In the genomic region with DNA sequence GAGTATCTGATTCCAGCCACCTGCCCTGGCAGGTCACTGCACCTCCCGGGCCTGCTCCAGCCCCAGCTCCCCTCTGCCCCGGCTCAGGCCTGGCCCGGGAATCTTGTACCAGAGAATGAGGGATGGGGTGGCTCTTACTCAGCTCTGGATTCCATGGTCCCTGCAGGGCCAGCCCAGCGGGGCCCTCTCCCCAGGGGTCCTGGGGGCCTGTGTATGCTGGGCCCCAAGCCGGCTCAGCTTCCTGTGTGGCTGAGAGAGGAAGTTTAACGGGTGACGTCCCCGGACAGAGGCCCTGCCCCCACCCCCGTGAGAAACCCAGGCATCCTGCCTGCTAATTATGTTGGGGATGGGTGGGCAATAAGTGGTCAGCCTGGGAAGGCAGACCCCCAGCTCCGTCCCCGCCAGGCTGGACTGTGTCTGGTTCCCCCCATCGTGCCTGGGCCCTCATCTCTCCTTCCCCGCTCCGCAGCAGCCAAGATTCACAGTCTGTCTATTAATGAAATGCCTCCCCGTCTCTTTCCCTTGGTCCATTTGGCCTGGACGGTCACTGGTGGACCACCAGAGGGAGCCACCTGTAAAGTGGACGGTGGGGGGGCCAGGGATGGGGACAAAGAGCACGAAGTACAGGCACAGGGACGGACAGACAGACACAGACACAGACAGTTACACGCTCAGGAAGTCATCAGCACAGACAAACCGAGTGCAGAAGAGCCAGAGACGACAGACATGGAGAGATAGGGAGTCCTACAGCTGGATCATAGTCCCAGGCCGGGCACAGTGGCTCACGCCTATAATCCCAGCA, we compare ENCODE assay signal across 8 cellular contexts. TPM values are rescaled to one million over a fixed set of nuclear protein-coding genes. Genes with fewer than 3 reads are reported as not detected.
DNase-seq lines count a peak whose midpoint lies in the region; ATAC-seq and TF ChIP-seq lines count a peak whose summit lies in the region.

A gene with protein sequence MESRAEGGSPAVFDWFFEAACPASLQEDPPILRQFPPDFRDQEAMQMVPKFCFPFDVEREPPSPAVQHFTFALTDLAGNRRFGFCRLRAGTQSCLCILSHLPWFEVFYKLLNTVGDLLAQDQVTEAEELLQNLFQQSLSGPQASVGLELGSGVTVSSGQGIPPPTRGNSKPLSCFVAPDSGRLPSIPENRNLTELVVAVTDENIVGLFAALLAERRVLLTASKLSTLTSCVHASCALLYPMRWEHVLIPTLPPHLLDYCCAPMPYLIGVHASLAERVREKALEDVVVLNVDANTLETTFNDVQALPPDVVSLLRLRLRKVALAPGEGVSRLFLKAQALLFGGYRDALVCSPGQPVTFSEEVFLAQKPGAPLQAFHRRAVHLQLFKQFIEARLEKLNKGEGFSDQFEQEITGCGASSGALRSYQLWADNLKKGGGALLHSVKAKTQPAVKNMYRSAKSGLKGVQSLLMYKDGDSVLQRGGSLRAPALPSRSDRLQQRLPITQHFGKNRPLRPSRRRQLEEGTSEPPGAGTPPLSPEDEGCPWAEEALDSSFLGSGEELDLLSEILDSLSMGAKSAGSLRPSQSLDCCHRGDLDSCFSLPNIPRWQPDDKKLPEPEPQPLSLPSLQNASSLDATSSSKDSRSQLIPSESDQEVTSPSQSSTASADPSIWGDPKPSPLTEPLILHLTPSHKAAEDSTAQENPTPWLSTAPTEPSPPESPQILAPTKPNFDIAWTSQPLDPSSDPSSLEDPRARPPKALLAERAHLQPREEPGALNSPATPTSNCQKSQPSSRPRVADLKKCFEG (minus strand): TSS at position 247 of the 802 bp plus-strand sequence. CDS start 92 bp downstream, at position 155.

- H3K4me1 ChIP-seq in adrenal gland (replicated peaks in 1 of 2) = no peaks in the 10 kb centered on the region

- TF ChIP-seq POLR2A in adrenal gland (IDR thresholded peaks at IDR 0.05) = no peak

- no peaks in the 10 kb centered on the region for H3K9me3 ChIP-seq in adrenal gland (replicated peaks in 1 of 3)

- H3K27ac ChIP-seq in adrenal gland = peak within 1 kb of the TSS in 1 of 5 donors; percentile 36
- peak within 1 kb of the TSS; percentile 46 for H3K27ac ChIP-seq in layer of hippocampus (ENCODE audit: low read depth, low read length)

- CTCF ChIA-PET in GM10248 (lab: Yijun Ruan, JAX) = interaction anchor here (0.6 to 4.7 kb wide), 28 partner anchors 9 to 382 kb away, joined by 3 to 33 read pairs (median 4); a partner anchor contains a TSS

- H3K4me3 ChIP-seq in adrenal gland = peak within 1 kb of the TSS in 1 of 4 donors; percentile 26

- peak; percentile 80 for DNase-seq in GM10248 (ENCODE audit: extremely low spot score)
- peak; percentile 37 for DNase-seq in T follicular helper cell (ENCODE audit: low read depth)
- peak in 5 of 7 donors; percentile 52 to 69 (median 59) for DNase-seq in adrenal gland
- DNase-seq in stimulated activated CD8-positive, alpha-beta memory T cell treated with anti-CD3 and anti-CD28 coated beads, Interleukin-15, amount 100 ng/mL, for 1 hour (ENCODE audit: low read depth) = peak; percentile 36
- DNase-seq in DMS79 (lab: John Stamatoyannopoulos, UW) = no peak
- no peak for DNase-seq in NCI-H1105 treated with DMSO at 0.1 percent for 48 hours (lab: John Stamatoyannopoulos, UW)

- peak; percentile 52 for ATAC-seq in HG02852 (IDR thresholded peaks at IDR 0.05; ENCODE audit: unreplicated experiment)

- intact Hi-C loops in adrenal gland (cut with DNase I) = no loop called here

- 31 to 48% (median 40%) methylated on average over 16 to 24 of the region's 24 CpGs for WGBS in adrenal gland, 4 donors

- H3K36me3 ChIP-seq in adrenal gland (replicated peaks in 1 of 2) = no peaks in the 10 kb centered on the region

- H3K27me3 ChIP-seq in adrenal gland = no peaks in the 10 kb centered on the region
- no peaks in the 10 kb centered on the region for H3K27me3 ChIP-seq in layer of hippocampus (ENCODE audit: control insufficient read depth, insufficient read depth, low read length)

- TF ChIP-seq CTCF in GM10248 (IDR thresholded peaks at IDR 0.05; ENCODE audit: control extremely low read depth, extremely low read depth, low read depth, missing control alignments) (peak; percentile 88), adrenal gland (IDR thresholded peaks at IDR 0.05) (peak; percentile 29 to 70 (median 54))

- POLR2A ChIA-PET in GM10248 (lab: Yijun Ruan, JAX) = interaction anchor here (0.5 to 1.0 kb wide), 2 partner anchors 31 to 57 kb away, joined by 3 to 4 read pairs; a partner anchor contains a TSS

RNA-seq across cellular contexts. Expression of the gene that starts here (rescaled TPM):
- 1 to 10 TPM in 7 of 8 donors, under 1 TPM in 1; 0.66 to 7.6 (median 4.4) TPM for total RNA-seq in adrenal gland
- polyA plus RNA-seq in adrenal gland = 10 to 100 TPM in 1 of 3 donors, 1 to 10 TPM in 2; 1.4 to 12.1 (median 6.6) TPM

Comparison
In these comparisons a context has a peak if more than half of its experiments do, and no peak if none do; other contexts are left out.
1. DNase-seq: peak in GM10248 (single experiment), T follicular helper cell (single experiment), adrenal gland (5 of 7) and stimulated activated CD8-positive, alpha-beta memory T cell treated with anti-CD3 and anti-CD28 coated beads, Interleukin-15, amount 100 ng/mL, for 1 hour (single experiment); none in DMS79 (single experiment) and NCI-H1105 treated with DMSO at 0.1 percent for 48 hours (single experiment).